12 cellular contexts compared by ENCODE assay signal in genomic region chr3:52236424-52236886, GRCh38. TPM values are rescaled to one million over a fixed set of nuclear protein-coding genes. Genes with fewer than 3 reads are reported as not detected.
A peak's percentile ranks its signal among the peaks of the same experiment; 100 is the strongest.
DNase-seq lines count a peak whose midpoint lies in the region; ATAC-seq and TF ChIP-seq lines count a peak whose summit lies in the region.
"Had no signal": no experiment of that assay in that cellular context is flagged by ENCODE, and none has a peak within 500 bp of the region (broad histone marks: within the 10 kb centered on the region; RNA-seq: fewer than 3 reads in every experiment).

No MANE protein-coding gene starts in this region.

- no peak overlapping the region for H3K23ac ChIP-seq in mesenchymal stem cell (ENCODE audit: low read length in 2 of 2)

- no peak for TF ChIP-seq CTCF in tibial artery (IDR thresholded peaks at IDR 0.05)

- H4K8ac ChIP-seq in mesenchymal stem cell (ENCODE audit: low read length): no peak overlapping the region

- peak overlapping the region in 1 of 2 experiments; percentile 82 for H3K18ac ChIP-seq in mesenchymal stem cell (ENCODE audit: low read depth in 1 of 2, low read length in 2 of 2)

- H2BK120ac ChIP-seq in mesenchymal stem cell (ENCODE audit: low read depth, low read length): no peak overlapping the region

- intact Hi-C loops in tibial artery (cut with DNase I; ENCODE audit: low total_unique reads): no loop called here

- no peak for ATAC-seq in activated naive CD8-positive, alpha-beta T cell treated with anti-CD3 and anti-CD28 coated beads, Interleukin-2, amount 50 U/mL, for 24 hours
- no peak for ATAC-seq in HG03196 (IDR thresholded peaks at IDR 0.05; ENCODE audit: unreplicated experiment)
- ATAC-seq in GM18511 (IDR thresholded peaks at IDR 0.05; ENCODE audit: unreplicated experiment): no peak
- ATAC-seq: left lung had no signal

- DNase-seq in activated naive CD4-positive, alpha-beta T cell treated with anti-CD3 and anti-CD28 coated beads, Interleukin-2, amount 10 ng/mL, durations not matched to agents 7 days and 5 days: no peak
- no peak for DNase-seq in activated naive CD4-positive, alpha-beta T cell (lab: John Stamatoyannopoulos, UW)
- DNase-seq in activated naive CD8-positive, alpha-beta T cell treated with anti-CD3 and anti-CD28 coated beads, Interleukin-2, amount 50 U/mL, for 24 hours: no peak
- DNase-seq in mesenchymal stem cell (no peak), tibial artery (peak in 1 of 2 donors; percentile 65), NCI-H146 (lab: John Stamatoyannopoulos, UW) (no peak)
- DNase-seq: BE2C; stimulated activated CD4-positive, alpha-beta T cell treated with anti-CD3 and anti-CD28 coated beads, Interleukin-2, amount 100 ng/mL, for 24 hours had no signal

- no peaks in the 10 kb centered on the region for H3K27me3 Mint-ChIP-seq in activated naive CD4-positive, alpha-beta T cell treated with anti-CD3 and anti-CD28 coated beads, Interleukin-2, amount 10 ng/mL, durations not matched to agents 7 days and 5 days
- no peaks in the 10 kb centered on the region for H3K27me3 Mint-ChIP-seq in activated naive CD8-positive, alpha-beta T cell treated with anti-CD3 and anti-CD28 coated beads, Interleukin-2, amount 50 U/mL, for 24 hours

- peak overlapping the region in 1 of 2 experiments; percentile 38 for H2BK12ac ChIP-seq in mesenchymal stem cell (ENCODE audit: low read length in 2 of 2)

- H2BK15ac ChIP-seq in mesenchymal stem cell (ENCODE audit: low read depth, poor library complexity, severe bottlenecking): no peak overlapping the region

- no peak overlapping the region for H2AFZ ChIP-seq in mesenchymal stem cell (ENCODE audit: low read depth, low read length)

- peaks cover 33 to 41% of the 10 kb centered on the region in 2 experiments for H3K36me3 ChIP-seq in mesenchymal stem cell (ENCODE audit: control insufficient read depth in 1 of 2, insufficient read depth in 2 of 2, low read depth in 1 of 2, low read length in 2 of 2)
- H3K36me3 ChIP-seq in tibial artery: peaks cover 0 to 36% (median 19%) of the 10 kb centered on the region in 3 donors
- H3K36me3 ChIP-seq: BE2C had no signal

- H3K4me1 ChIP-seq in mesenchymal stem cell (ENCODE audit: control insufficient read depth, insufficient read depth, low read depth, low read length) (peaks cover 45% of the 10 kb centered on the region), tibial artery (peaks cover 0 to 59% (median 40%) of the 10 kb centered on the region in 4 donors)

- H2BK5ac ChIP-seq in mesenchymal stem cell (ENCODE audit: low read depth, low read length, poor library complexity, severe bottlenecking): no peak overlapping the region

- H3K36me3 Mint-ChIP-seq in activated naive CD4-positive, alpha-beta T cell treated with anti-CD3 and anti-CD28 coated beads, Interleukin-2, amount 10 ng/mL, durations not matched to agents 7 days and 5 days: peaks cover 46% of the 10 kb centered on the region
- H3K36me3 Mint-ChIP-seq in activated naive CD8-positive, alpha-beta T cell treated with anti-CD3 and anti-CD28 coated beads, Interleukin-2, amount 50 U/mL, for 24 hours (ENCODE audit: low read depth): peaks cover 20% of the 10 kb centered on the region

- H3K27me3 ChIP-seq in mesenchymal stem cell (ENCODE audit: control insufficient read depth in 1 of 2, insufficient read depth in 1 of 2, low read length in 2 of 2) (no peaks in the 10 kb centered on the region), tibial artery (no peaks in the 10 kb centered on the region)
- H3K27me3 ChIP-seq: BE2C, left lung, SJSA1 had no signal

- H3K27ac ChIP-seq in mesenchymal stem cell (ENCODE audit: low read length, poor library complexity, severe bottlenecking): peak overlapping the region; percentile 86
- H3K27ac ChIP-seq in tibial artery: peak overlapping the region; percentile 80 to 94

- CTCF ChIA-PET in activated naive CD4-positive, alpha-beta T cell treated with anti-CD3 and anti-CD28 coated beads, Interleukin-2, amount 10 ng/mL, durations not matched to agents 7 days and 5 days (lab: Charles Lee): interaction anchor here (1.5 to 10.0 kb wide), 4 partner anchors 12 to 103 kb away, joined by 5 to 106 read pairs (median 26); partner anchors contain the start of gene WDR82

- H3K9me3 ChIP-seq in mesenchymal stem cell (ENCODE audit: control insufficient read depth, low read length): no peaks in the 10 kb centered on the region
- H3K9me3 ChIP-seq in tibial artery: no peaks in the 10 kb centered on the region
- H3K9me3 ChIP-seq: BE2C, left lung, SJSA1 had no signal

- peak overlapping the region; percentile 45 for H3K27ac Mint-ChIP-seq in activated naive CD4-positive, alpha-beta T cell treated with anti-CD3 and anti-CD28 coated beads, Interleukin-2, amount 10 ng/mL, durations not matched to agents 7 days and 5 days
- H3K27ac Mint-ChIP-seq in activated naive CD8-positive, alpha-beta T cell treated with anti-CD3 and anti-CD28 coated beads, Interleukin-2, amount 50 U/mL, for 24 hours: peak overlapping the region; percentile 77

- H3K9me3 Mint-ChIP-seq in activated naive CD4-positive, alpha-beta T cell treated with anti-CD3 and anti-CD28 coated beads, Interleukin-2, amount 10 ng/mL, durations not matched to agents 7 days and 5 days: no peaks in the 10 kb centered on the region
- H3K9me3 Mint-ChIP-seq in activated naive CD8-positive, alpha-beta T cell treated with anti-CD3 and anti-CD28 coated beads, Interleukin-2, amount 50 U/mL, for 24 hours: no peaks in the 10 kb centered on the region

- H3K14ac ChIP-seq in mesenchymal stem cell (ENCODE audit: low read length in 2 of 2): peak overlapping the region in 1 of 2 experiments; percentile 28

- peak overlapping the region; percentile 44 for H3K4me2 ChIP-seq in mesenchymal stem cell (ENCODE audit: low read length, poor library complexity, severe bottlenecking)

- H3K4me1 Mint-ChIP-seq in activated naive CD4-positive, alpha-beta T cell treated with anti-CD3 and anti-CD28 coated beads, Interleukin-2, amount 10 ng/mL, durations not matched to agents 7 days and 5 days: peaks cover 79% of the 10 kb centered on the region
- H3K4me1 Mint-ChIP-seq in activated naive CD8-positive, alpha-beta T cell treated with anti-CD3 and anti-CD28 coated beads, Interleukin-2, amount 50 U/mL, for 24 hours: peaks cover 74% of the 10 kb centered on the region

- H3K4me3 ChIP-seq in mesenchymal stem cell (ENCODE audit: insufficient read depth in 1 of 2, low read depth in 1 of 2, low read length in 2 of 2): peak overlapping the region in 1 of 2 experiments; percentile 94
- H3K4me3 ChIP-seq in tibial artery: no peak overlapping the region
- H3K4me3 ChIP-seq: SJSA1 had no signal

- peak overlapping the region; percentile 95 for H3K9ac ChIP-seq in mesenchymal stem cell (ENCODE audit: low read length)

- 88% methylated on average over 4 of the region's 5 CpGs for WGBS in mesenchymal stem cell

- H3K79me1 ChIP-seq in mesenchymal stem cell (replicated peaks; ENCODE audit: low read length, poor library complexity, severe bottlenecking): peaks cover 32% of the 10 kb centered on the region

- H3K4ac ChIP-seq in mesenchymal stem cell (ENCODE audit: low read depth in 1 of 2, low read length in 2 of 2): peak overlapping the region in 1 of 2 experiments; percentile 42

- H4K91ac ChIP-seq in mesenchymal stem cell (ENCODE audit: low read length): peak overlapping the region; percentile 32

- peak overlapping the region; percentile 84 for H2AK5ac ChIP-seq in mesenchymal stem cell (ENCODE audit: low read length, severe bottlenecking)

- peak overlapping the region; percentile 51 for H3K4me3 Mint-ChIP-seq in activated naive CD4-positive, alpha-beta T cell treated with anti-CD3 and anti-CD28 coated beads, Interleukin-2, amount 10 ng/mL, durations not matched to agents 7 days and 5 days
- H3K4me3 Mint-ChIP-seq in activated naive CD8-positive, alpha-beta T cell treated with anti-CD3 and anti-CD28 coated beads, Interleukin-2, amount 50 U/mL, for 24 hours: peak overlapping the region; percentile 36

RNA-seq across cellular contexts. Expression of gene TWF2, which starts 2.5 kb away (rescaled TPM):
- 91.9 TPM for polyA plus RNA-seq in mesenchymal stem cell (2013, experiment 1 of 2)
- polyA plus RNA-seq in mesenchymal stem cell (2013, experiment 2 of 2): 91.8 TPM

RNA-seq across cellular contexts. Expression of gene PPM1M, which starts 9.1 kb away (rescaled TPM):
- 11.3 TPM for polyA plus RNA-seq in mesenchymal stem cell (2013, experiment 1 of 2)
- 10.9 TPM for polyA plus RNA-seq in mesenchymal stem cell (2013, experiment 2 of 2)

RNA-seq across cellular contexts. Expression of gene TLR9, which starts 11.0 kb away (rescaled TPM):
- polyA plus RNA-seq in mesenchymal stem cell (2013, experiment 1 of 2): not detected
- 0.01 TPM for polyA plus RNA-seq in mesenchymal stem cell (2013, experiment 2 of 2)

RNA-seq across cellular contexts. Expression of gene ALAS1, which starts 38.5 kb away (rescaled TPM):
- 64.5 TPM for polyA plus RNA-seq in mesenchymal stem cell (2013, experiment 1 of 2)
- 61.9 TPM for polyA plus RNA-seq in mesenchymal stem cell (2013, experiment 2 of 2)

RNA-seq across cellular contexts. Expression of gene WDR82, which starts 42.0 kb away (rescaled TPM):
- polyA plus RNA-seq in mesenchymal stem cell (2013, experiment 1 of 2): 29.2 TPM
- polyA plus RNA-seq in mesenchymal stem cell (2013, experiment 2 of 2): 30.0 TPM
